ENCODE assay signal across 26 cellular contexts in genomic region chr19:22606212-22606553, GRCh38. TPM values are rescaled to one million over a fixed set of nuclear protein-coding genes. Genes with fewer than 3 reads are reported as not detected.
"Had no signal": no experiment of that assay in that cellular context is flagged by ENCODE, and none has a peak within 500 bp of the region (broad histone marks: within the 10 kb centered on the region; RNA-seq: fewer than 3 reads in every experiment).

No MANE protein-coding gene starts in this region.

- H3K27me3 ChIP-seq: ascending aorta, cardiac muscle cell, colonic mucosa had no signal

- DNase-seq: activated CD4-positive, alpha-beta memory T cell treated with anti-CD3 and anti-CD28 coated beads, Interleukin-2, amount 10 ng/mL, durations not matched to agents 7 days and 5 days; activated CD4-positive, alpha-beta T cell treated with anti-CD3 and anti-CD28 coated beads for 36 hours; activated CD4-positive, alpha-beta T cell treated with anti-CD3 and anti-CD28 coated beads, Interleukin-2, amount 10 ng/mL, durations not matched to agents 7 days and 5 days; activated CD4-positive, alpha-beta T cell treated with anti-CD3 and anti-CD28 coated beads, Interleukin-2, amount 50 U/mL, for 4 hours; activated CD4-positive, CD25-positive, alpha-beta regulatory T cell; activated CD4-positive, CD25-positive, alpha-beta regulatory T cell treated with anti-CD3 and anti-CD28 coated beads, Interleukin-2, amount 50 U/mL, for 72 hours; activated CD8-positive, alpha-beta memory T cell treated with anti-CD3 and anti-CD28 coated beads, Interleukin-2, amount 50 U/mL, for 48 hours; activated gamma-delta T cell; activated naive CD4-positive, alpha-beta T cell; activated naive CD4-positive, alpha-beta T cell treated with anti-CD3 and anti-CD28 coated beads, Interleukin-2, amount 10 ng/mL, durations not matched to agents 7 days and 5 days; activated naive CD8-positive, alpha-beta T cell treated with anti-CD3 and anti-CD28 coated beads, Interleukin-2, amount 10 ng/mL, durations not matched to agents 7 days and 5 days; activated T-cell treated with anti-CD3 and anti-CD28 coated beads for 4 hours; activated T-cell treated with anti-CD3 and anti-CD28 coated beads, Interleukin-2, amount 50 U/mL, for 24 hours; activated T-cell treated with anti-CD3 and anti-CD28 coated beads, Interleukin-2, amount 50 U/mL, for 72 hours; central memory CD4-positive, alpha-beta T cell; cerebellar nuclear complex; colonic mucosa; effector CD8-positive, alpha-beta T cell; foreskin fibroblast; T-helper 2 cell had no signal

- H3K9me3 ChIP-seq: ascending aorta, breast epithelium, colonic mucosa had no signal

- H3K36me3 ChIP-seq: ascending aorta, breast epithelium, cardiac muscle cell, colonic mucosa had no signal

- H3K4me3 ChIP-seq: ascending aorta, breast epithelium, cardiac muscle cell, colonic mucosa had no signal

- H3K4me1 ChIP-seq: ascending aorta, breast epithelium, colonic mucosa had no signal

- H3K27ac ChIP-seq: ascending aorta, breast epithelium, cardiac muscle cell, colonic mucosa, epithelial cell of prostate had no signal

- ATAC-seq: activated CD4-positive, alpha-beta T cell treated with anti-CD3 and anti-CD28 coated beads for 36 hours; activated naive CD4-positive, alpha-beta T cell treated with anti-CD3 and anti-CD28 coated beads, Interleukin-2, amount 50 U/mL, for 72 hours; activated T-cell treated with anti-CD3 and anti-CD28 coated beads, Interleukin-2, amount 50 U/mL, for 72 hours had no signal

RNA-seq across cellular contexts. Expression of gene ZNF492, which starts 27.9 kb away (rescaled TPM):
- total RNA-seq: cardiac muscle cell, endothelial cell of umbilical vein had no signal
- polyA plus RNA-seq: cardiac muscle cell, endothelial cell of umbilical vein had no signal
